In the genomic region with DNA sequence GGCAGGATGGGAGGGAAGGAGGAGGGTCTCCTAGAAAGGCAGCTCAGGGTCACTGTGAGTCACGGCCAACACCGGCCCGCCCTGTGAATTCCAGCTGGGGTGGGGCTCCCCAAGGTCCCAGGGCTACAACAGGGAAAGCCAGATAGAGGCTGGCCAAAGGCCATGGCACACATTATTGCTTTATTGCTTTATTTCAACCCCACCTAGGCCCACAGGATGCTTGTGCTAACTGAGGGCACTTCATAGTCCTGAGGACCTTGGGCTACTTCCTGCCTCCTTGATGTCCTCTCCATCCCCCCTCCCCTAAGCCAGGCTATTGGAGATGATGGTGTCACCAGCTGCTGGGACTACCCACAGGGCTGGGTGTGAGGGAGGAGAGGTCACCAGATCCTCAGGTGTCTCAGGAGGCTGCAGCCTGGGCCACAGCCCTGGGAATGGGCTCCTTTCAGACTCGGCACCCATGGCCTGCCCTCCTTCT, we compare ENCODE assay signal across 18 cellular contexts. TPM values are rescaled to one million over a fixed set of nuclear protein-coding genes. Genes with fewer than 3 reads are reported as not detected.
DNase-seq lines count a peak whose midpoint lies in the region; ATAC-seq and TF ChIP-seq lines count a peak whose summit lies in the region.
"Had no signal": no experiment of that assay in that cellular context is flagged by ENCODE, and none has a peak within 500 bp of the region (broad histone marks: within the 10 kb centered on the region; RNA-seq: fewer than 3 reads in every experiment).

No MANE protein-coding gene starts in this region.

- H3K4me3 ChIP-seq in H7 (ENCODE audit: insufficient read depth, low read depth, low read length) (no peak overlapping the region), heart right ventricle (no peak overlapping the region), osteoblast (ENCODE audit: insufficient read depth, low read length) (no peak overlapping the region)
- H3K4me3 ChIP-seq: HAP-1, SJCRH30 had no signal

- TF ChIP-seq CTCF in heart right ventricle (IDR thresholded peaks at IDR 0.05) (no peak), osteoblast (IDR thresholded peaks at IDR 0.05; ENCODE audit: extremely low read depth, low read depth, low read length) (no peak), GM20000 (IDR thresholded peaks at IDR 0.05; ENCODE audit: extremely low read depth, missing control alignments) (no peak)

- H3K36me3 Mint-ChIP-seq in activated CD8-positive, alpha-beta memory T cell treated with anti-CD3 and anti-CD28 coated beads, Interleukin-2, amount 10 ng/mL, durations not matched to agents 7 days and 5 days = no peaks in the 10 kb centered on the region

- no peak overlapping the region for H3K4me2 ChIP-seq in osteoblast (ENCODE audit: insufficient read depth, low read length)

- H3K4me3 Mint-ChIP-seq in activated CD8-positive, alpha-beta memory T cell treated with anti-CD3 and anti-CD28 coated beads, Interleukin-2, amount 10 ng/mL, durations not matched to agents 7 days and 5 days = no peak overlapping the region
- H3K4me3 Mint-ChIP-seq: nephron; T-helper 2 cell treated with Interferon-gamma antibody and Interleukin-4, amounts not matched to agents 5 μg/mL and 100 μg/mL, for 36 hours had no signal

- H3K4me1 ChIP-seq in heart right ventricle (peaks cover 16 to 68% (median 37%) of the 10 kb centered on the region in 9 donors), osteoblast (ENCODE audit: insufficient read depth, low read length) (no peaks in the 10 kb centered on the region)
- H3K4me1 ChIP-seq: HAP-1 had no signal

- H3K9me3 Mint-ChIP-seq in activated CD8-positive, alpha-beta memory T cell treated with anti-CD3 and anti-CD28 coated beads, Interleukin-2, amount 10 ng/mL, durations not matched to agents 7 days and 5 days (ENCODE audit: low read depth) = no peaks in the 10 kb centered on the region
- H3K9me3 Mint-ChIP-seq: nephron; T-helper 2 cell treated with Interferon-gamma antibody and Interleukin-4, amounts not matched to agents 5 μg/mL and 100 μg/mL, for 36 hours had no signal

- H3K27me3 Mint-ChIP-seq in activated CD8-positive, alpha-beta memory T cell treated with anti-CD3 and anti-CD28 coated beads, Interleukin-2, amount 10 ng/mL, durations not matched to agents 7 days and 5 days = no peaks in the 10 kb centered on the region

- WGBS in heart right ventricle, 2 donors = 58 to 61% methylated on average over 4 of the region's 4 CpGs

- no peaks in the 10 kb centered on the region for H3K79me2 ChIP-seq in osteoblast (ENCODE audit: insufficient read depth, low read length)

- H3K36me3 ChIP-seq in H7 (replicated peaks; ENCODE audit: control insufficient read depth, insufficient read depth, low read length) (peaks cover 2% of the 10 kb centered on the region), heart right ventricle (no peaks in the 10 kb centered on the region), osteoblast (ENCODE audit: insufficient read depth, low read length) (peaks cover 6% of the 10 kb centered on the region)
- H3K36me3 ChIP-seq: SJCRH30 had no signal

- H2AFZ ChIP-seq in osteoblast (ENCODE audit: low read length) = no peak overlapping the region

- H3K27me3 ChIP-seq in H7 (ENCODE audit: control insufficient read depth, insufficient read depth, low read length) (no peaks in the 10 kb centered on the region), heart right ventricle (no peaks in the 10 kb centered on the region), osteoblast (ENCODE audit: insufficient read depth, low read length) (no peaks in the 10 kb centered on the region)
- H3K27me3 ChIP-seq: SJCRH30 had no signal

- ATAC-seq in heart right ventricle = peak; percentile 18 to 52 (median 48)
- ATAC-seq in activated CD8-positive, alpha-beta memory T cell treated with anti-CD3 and anti-CD28 coated beads, Interleukin-2, amount 10 ng/mL, durations not matched to agents 7 days and 5 days = no peak

- intact Hi-C loops in heart right ventricle (cut with DNase I) = no loop called here

- H3K9me3 ChIP-seq in heart right ventricle (no peaks in the 10 kb centered on the region), osteoblast (ENCODE audit: low read depth, low read length) (no peaks in the 10 kb centered on the region)
- H3K9me3 ChIP-seq: HAP-1, SJCRH30 had no signal

- DNase-seq in H7 (peak; percentile 47), NCI-H510A treated with DMSO at 0.1 percent for 48 hours (lab: John Stamatoyannopoulos, UW) (peak; percentile 37), heart right ventricle (no peak), osteoblast (ENCODE audit: insufficient read length, low spot score, missing footprints) (peak; percentile 74), activated T-cell treated with anti-CD3 and anti-CD28 coated beads for 4 hours (no peak), GM20000 (ENCODE audit: low spot score) (no peak), iPS-NIHi11 (ENCODE audit: low spot score) (no peak)
- DNase-seq in activated CD8-positive, alpha-beta memory T cell treated with anti-CD3 and anti-CD28 coated beads, Interleukin-2, amount 10 ng/mL, durations not matched to agents 7 days and 5 days = no peak
- DNase-seq: activated CD4-positive, CD25-positive, alpha-beta regulatory T cell; activated CD8-positive, alpha-beta memory T cell treated with anti-CD3 and anti-CD28 coated beads for 24 hours; amniotic stem cell; cerebellar nuclear complex; NCI-H1417 treated with DMSO at 0.1 percent for 48 hours; NCI-H2227 treated with DMSO at 0.1 percent for 48 hours; SJCRH30 had no signal

- H4K20me1 ChIP-seq in osteoblast (ENCODE audit: insufficient read depth, low read length) = peaks cover 13% of the 10 kb centered on the region

- H3K27ac ChIP-seq in heart right ventricle (peak overlapping the region in 2 of 10 donors; percentile 22 to 44), osteoblast (ENCODE audit: low read depth, low read length) (no peak overlapping the region)
- H3K27ac ChIP-seq: SJCRH30 had no signal

- no peak overlapping the region for H3K27ac Mint-ChIP-seq in activated CD8-positive, alpha-beta memory T cell treated with anti-CD3 and anti-CD28 coated beads, Interleukin-2, amount 10 ng/mL, durations not matched to agents 7 days and 5 days
- H3K27ac Mint-ChIP-seq: nephron; T-helper 2 cell treated with Interferon-gamma antibody and Interleukin-4, amounts not matched to agents 5 μg/mL and 100 μg/mL, for 36 hours had no signal

- CTCF ChIA-PET in activated CD8-positive, alpha-beta memory T cell treated with anti-CD3 and anti-CD28 coated beads, Interleukin-2, amount 10 ng/mL, durations not matched to agents 7 days and 5 days (lab: Charles Lee) = interaction anchor here (1.3 to 1.6 kb wide), 2 partner anchors 13 to 14 kb away, joined by 3 to 4 read pairs; no protein-coding TSS in a partner anchor

- H3K4me1 Mint-ChIP-seq in activated CD8-positive, alpha-beta memory T cell treated with anti-CD3 and anti-CD28 coated beads, Interleukin-2, amount 10 ng/mL, durations not matched to agents 7 days and 5 days = no peaks in the 10 kb centered on the region

RNA-seq across cellular contexts. Expression of a gene that starts 26.1 kb away (rescaled TPM):
- total RNA-seq in H7 (2014; rRNA removed; shearing (Covaris generic)) = 3.3 and 5.9 TPM in 2 replicates
- 1 to 10 TPM in 3 of 10 donors, under 1 TPM in 7; 0.34 to 1.3 (median 0.56) TPM for total RNA-seq in heart right ventricle
- under 1 TPM; 0.73 to 0.77 TPM for polyA plus RNA-seq in heart right ventricle
- 0.88 and 1.4 TPM in 2 replicates for total RNA-seq in osteoblast
- 1 to 10 TPM; 3.0 to 4.6 TPM for total RNA-seq in activated CD8-positive, alpha-beta memory T cell treated with anti-CD3 and anti-CD28 coated beads, Interleukin-2, amount 10 ng/mL, durations not matched to agents 7 days and 5 days

RNA-seq across cellular contexts. Expression of a gene that starts 50.5 kb away (rescaled TPM):
- total RNA-seq in H7 (2014; rRNA removed; shearing (Covaris generic)) = 1.8 and 5.5 TPM in 2 replicates
- total RNA-seq in heart right ventricle = 10 to 100 TPM in 3 of 10 donors, 1 to 10 TPM in 7; 4.6 to 25.4 (median 8.6) TPM
- polyA plus RNA-seq in heart right ventricle = 10 to 100 TPM; 10.6 to 11.9 TPM
- total RNA-seq in osteoblast = 62.5 and 71.3 TPM in 2 replicates
- total RNA-seq in activated CD8-positive, alpha-beta memory T cell treated with anti-CD3 and anti-CD28 coated beads, Interleukin-2, amount 10 ng/mL, durations not matched to agents 7 days and 5 days = 100 to 1,000 TPM; 124 to 129 TPM

Comparison
In these comparisons a context has a peak if more than half of its experiments do, and no peak if none do; other contexts are left out.
1. DNase-seq: peak in H7 (single experiment), NCI-H510A treated with DMSO at 0.1 percent for 48 hours (single experiment) and osteoblast (single experiment); none in heart right ventricle (0 of 2), activated CD8-positive, alpha-beta memory T cell treated with anti-CD3 and anti-CD28 coated beads, Interleukin-2, amount 10 ng/mL, durations not matched to agents 7 days and 5 days (single experiment), activated T-cell treated with anti-CD3 and anti-CD28 coated beads for 4 hours (single experiment), GM20000 (single experiment) and iPS-NIHi11 (single experiment).